Comparison of ENCODE assay signal across 8 cellular contexts in genomic region chr7:99499713-99500636, GRCh38. TPM values are rescaled to one million over a fixed set of nuclear protein-coding genes. Genes with fewer than 3 reads are reported as not detected.
A peak's percentile ranks its signal among the peaks of the same experiment; 100 is the strongest.
DNase-seq lines count a peak whose midpoint lies in the region; TF ChIP-seq lines count a peak whose summit lies in the region.

Gene ZNF394 (minus strand): TSS chr7:99500281. CDS start chr7:99500093, 188 bp downstream.

- peaks cover 18% of the 10 kb centered on the region for H4K20me1 ChIP-seq in SK-N-SH (ENCODE audit: insufficient read depth)

- TF ChIP-seq RAD21 in SK-N-SH (IDR thresholded peaks at IDR 0.05; ENCODE audit: low read length): no peak

- no peaks in the 10 kb centered on the region for H3K9me3 ChIP-seq in ES-I3 (ENCODE audit: control insufficient read depth, insufficient read depth, low read length)
- no peaks in the 10 kb centered on the region for H3K9me3 ChIP-seq in SK-N-SH
- H3K9me3 ChIP-seq in neutrophil: no peaks in the 10 kb centered on the region

- H3K4me2 ChIP-seq in SK-N-SH: peak within 1 kb of the TSS; percentile 91

- H3K27ac ChIP-seq in SK-N-SH (ENCODE audit: low read depth in 2 of 2, low read length in 1 of 2): peak within 1 kb of the TSS; percentile 75 to 87
- peak within 1 kb of the TSS; percentile 92 for H3K27ac ChIP-seq in neutrophil

- H3K79me2 ChIP-seq in SK-N-SH (ENCODE audit: insufficient read depth): peaks cover 64% of the 10 kb centered on the region

- H3K9ac ChIP-seq in ES-I3 (ENCODE audit: low read depth, low read length): peak within 1 kb of the TSS; percentile 81
- peak within 1 kb of the TSS; percentile 74 for H3K9ac ChIP-seq in SK-N-SH

- H2AFZ ChIP-seq in SK-N-SH (ENCODE audit: low read depth): peak within 1 kb of the TSS; percentile 90

- TF ChIP-seq CTCF in SK-N-SH (IDR thresholded peaks at IDR 0.05): peak; percentile 17; the same call in 1 of the 2 replicates
- peak; percentile 34 for TF ChIP-seq CTCF in neutrophil (IDR thresholded peaks at IDR 0.05)
- TF ChIP-seq CTCF in subcutaneous adipose tissue (IDR thresholded peaks at IDR 0.05; ENCODE audit: low read depth): no peak

- H3K4me3 ChIP-seq in SK-N-SH (ENCODE audit: low read depth in 2 of 2, low read length in 1 of 2) (peak within 1 kb of the TSS; percentile 65 to 80), neutrophil (ENCODE audit: low read depth in 1 of 2, low read length in 1 of 2) (peak within 1 kb of the TSS; percentile 76 to 95)

- DNase-seq in HCEC 1CT: peak; percentile 88
- DNase-seq in NAMALWA (ENCODE audit: low spot score): peak; percentile 98
- DNase-seq in SK-N-SH: peak; percentile 95
- peak; percentile 91 for DNase-seq in activated naive CD4-positive, alpha-beta T cell treated with anti-CD3 and anti-CD28 coated beads, Interleukin-2, amount 50 U/mL, for 16 hours
- peak; percentile 90 for DNase-seq in germinal center (ENCODE audit: low spot score)

- peaks cover 7% of the 10 kb centered on the region for H3F3A ChIP-seq in SK-N-SH (replicated peaks; ENCODE audit: insufficient read depth)

- H3K36me3 ChIP-seq in ES-I3 (ENCODE audit: insufficient read depth, low read length): peaks cover 5% of the 10 kb centered on the region; the same call in 1 of the 2 replicates
- H3K36me3 ChIP-seq in SK-N-SH (replicated peaks in 1 of 2; ENCODE audit: control insufficient read depth in 1 of 2, insufficient read depth in 2 of 2, low read length in 1 of 2): peaks cover 3 to 27% of the 10 kb centered on the region in 2 experiments
- H3K36me3 ChIP-seq in neutrophil: peaks cover 37% of the 10 kb centered on the region

- H3K27me3 ChIP-seq in SK-N-SH (ENCODE audit: insufficient read depth) (no peaks in the 10 kb centered on the region), neutrophil (no peaks in the 10 kb centered on the region)

- no peak; a peak in 1 of 4 replicates for TF ChIP-seq EP300 in SK-N-SH (IDR thresholded peaks at IDR 0.05; ENCODE audit: borderline replicate concordance in 1 of 2, low read depth in 1 of 2, low read length in 1 of 2)

- under 1% methylated on average over 50 of the region's 69 CpGs for WGBS in SK-N-SH (ENCODE audit: low lambda C conversion rate)

- H3K9me2 ChIP-seq in SK-N-SH: no peaks in the 10 kb centered on the region

- CTCF ChIA-PET in SK-N-SH (lab: Yijun Ruan, JAX): interaction anchor here (1.1 to 1.4 kb wide), 3 partner anchors 43 to 116 kb away, joined by 3 to 4 read pairs (median 4); no protein-coding TSS in a partner anchor

- POLR2A ChIA-PET in SK-N-SH (lab: Yijun Ruan, JAX): interaction anchor here (0.5 to 1.7 kb wide), 12 partner anchors 11 to 117 kb away, joined by 3 to 15 read pairs (median 4); partner anchors contain the start of genes BUD31, FAM200A, PDAP1 and ZNF655

- no peaks in the 10 kb centered on the region for H3K4me1 ChIP-seq in ES-I3 (ENCODE audit: insufficient read depth, low read length)
- peaks cover 9 to 10% of the 10 kb centered on the region in 2 experiments; a peak in 3 of 4 replicates for H3K4me1 ChIP-seq in SK-N-SH (ENCODE audit: control insufficient read depth in 1 of 2, insufficient read depth in 2 of 2, low read depth in 1 of 2, low read length in 1 of 2)
- peaks cover 33 to 34% of the 10 kb centered on the region in 2 experiments for H3K4me1 ChIP-seq in neutrophil (ENCODE audit: control insufficient read depth in 1 of 2, insufficient read depth in 1 of 2, low read depth in 1 of 2, low read length in 1 of 2)

TF ChIP-seq in SK-N-SH, 30 proteins besides CTCF, POLR2A, EP300 and RAD21 (continues in another document):
- TF ChIP-seq MXI1 (IDR thresholded peaks at IDR 0.05; ENCODE audit: low read depth, low read length) (peak; percentile 88), SMC3 (IDR thresholded peaks at IDR 0.05; ENCODE audit: low read depth, low read length) (no peak), CHD2 (IDR thresholded peaks at IDR 0.05; ENCODE audit: low read length, partially characterized antibody) (peak; percentile 85), YY1 (IDR thresholded peaks at IDR 0.05; ENCODE audit: low read depth) (peak; percentile 62), RFX5 (IDR thresholded peaks at IDR 0.05; ENCODE audit: low read length) (no peak; the same call in 1 of the 2 replicates), SIN3A (IDR thresholded peaks at IDR 0.05; ENCODE audit: borderline replicate concordance, low read depth, low read length) (peak; percentile 97), TAF1 (IDR thresholded peaks at IDR 0.05; ENCODE audit: borderline replicate concordance, low read depth, low read length) (peak; percentile 95), USF1 (IDR thresholded peaks at IDR 0.05; ENCODE audit: borderline replicate concordance, low read depth) (peak; percentile 56), ELF1 (IDR thresholded peaks at IDR 0.05) (peak; percentile 92), MAX (IDR thresholded peaks at IDR 0.05; ENCODE audit: low read depth) (peak; percentile 97), RCOR1 (IDR thresholded peaks at IDR 0.05; ENCODE audit: low read length) (0 out of 2 replicates have a peak, but pooled peaks have one; percentile 51), FOSL2 (IDR thresholded peaks at IDR 0.05; ENCODE audit: borderline replicate concordance, low read depth) (peak; percentile 22; the same call in 1 of the 2 replicates), RXRA (IDR thresholded peaks at IDR 0.05; ENCODE audit: borderline replicate concordance, low read depth) (no peak), USF2 (IDR thresholded peaks at IDR 0.05; ENCODE audit: borderline replicate concordance, low read depth, low read length) (no peak), TEAD4 (IDR thresholded peaks at IDR 0.05; ENCODE audit: borderline replicate concordance, insufficient read depth) (0 out of 2 replicates have a peak, but pooled peaks have one; percentile 28), REST (IDR thresholded peaks at IDR 0.05; ENCODE audit: low read depth, low read length) (peak; percentile 45; the same call in 1 of the 2 replicates), NFIC (IDR thresholded peaks at IDR 0.05; ENCODE audit: borderline replicate concordance) (no peak), PBX3 (IDR thresholded peaks at IDR 0.05) (no peak), POLR2AphosphoS5 (IDR thresholded peaks at IDR 0.05; ENCODE audit: low read depth, low read length) (peak; percentile 98), JUND (IDR thresholded peaks at IDR 0.05) (no peak), TCF12 (IDR thresholded peaks at IDR 0.05) (peak; percentile 54; the same call in 1 of the 2 replicates)

RNA-seq across cellular contexts. Expression of gene ZNF394, which starts in this region (rescaled TPM):
- 19.6 and 19.8 TPM in 2 replicates for polyA plus RNA-seq in SK-N-SH (2012; rRNA removed)
- polyA plus RNA-seq in SK-N-SH (2012; cell fraction: cytosol; rRNA removed): 16.7 and 17.1 TPM in 2 replicates
- polyA plus RNA-seq in SK-N-SH (2012; cell fraction: nucleus; rRNA removed): 28.5 and 28.6 TPM in 2 replicates
- 10 to 100 TPM; 24.6 to 42.2 (median 32.0) TPM for total RNA-seq in subcutaneous adipose tissue

Comparison
In these comparisons a context has a peak if more than half of its experiments do, and no peak if none do; other contexts are left out.
1. Peak in every context shown above with its lines: DNase-seq, H3K4me3 ChIP-seq and H3K27ac ChIP-seq.